In the genomic region with DNA sequence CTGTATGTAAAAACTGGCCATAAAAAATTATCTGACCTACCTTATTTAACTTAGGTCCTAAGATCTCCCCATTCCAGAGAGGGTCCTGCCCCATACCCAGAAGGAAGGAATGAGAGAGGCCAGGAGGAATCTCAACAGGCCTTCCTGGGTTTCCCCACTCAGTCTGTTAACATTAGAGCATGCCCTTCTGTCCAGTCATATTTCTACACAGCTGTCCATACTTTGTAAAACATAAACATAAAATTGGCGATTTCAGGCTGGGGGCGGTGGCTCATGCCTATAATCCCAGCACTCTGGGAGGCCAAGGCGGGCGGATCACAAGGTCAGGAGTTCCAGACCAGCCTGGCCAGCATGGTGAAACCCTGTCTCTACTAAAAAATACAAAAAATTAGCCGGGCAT, we compare ENCODE assay signal across 7 cellular contexts. TPM values are rescaled to one million over a fixed set of nuclear protein-coding genes. Genes with fewer than 3 reads are reported as not detected.
"Had no signal": no experiment of that assay in that cellular context is flagged by ENCODE, and none has a peak within 500 bp of the region (broad histone marks: within the 10 kb centered on the region; RNA-seq: fewer than 3 reads in every experiment).

No MANE protein-coding gene starts in this region.

RNA-seq across cellular contexts. Expression of a gene that starts 6.0 kb away (rescaled TPM):
- total RNA-seq: HT1080, M059J, OCI-LY7, PC-3, SK-MEL-5 had no signal
- polyA plus RNA-seq: IgD-negative memory B cell, SK-N-SH had no signal

RNA-seq across cellular contexts. Expression of a gene that starts 27.6 kb away (rescaled TPM):
- total RNA-seq: HT1080, M059J, PC-3, SK-MEL-5 had no signal
- polyA plus RNA-seq: IgD-negative memory B cell, SK-N-SH had no signal
